In the genomic region with DNA sequence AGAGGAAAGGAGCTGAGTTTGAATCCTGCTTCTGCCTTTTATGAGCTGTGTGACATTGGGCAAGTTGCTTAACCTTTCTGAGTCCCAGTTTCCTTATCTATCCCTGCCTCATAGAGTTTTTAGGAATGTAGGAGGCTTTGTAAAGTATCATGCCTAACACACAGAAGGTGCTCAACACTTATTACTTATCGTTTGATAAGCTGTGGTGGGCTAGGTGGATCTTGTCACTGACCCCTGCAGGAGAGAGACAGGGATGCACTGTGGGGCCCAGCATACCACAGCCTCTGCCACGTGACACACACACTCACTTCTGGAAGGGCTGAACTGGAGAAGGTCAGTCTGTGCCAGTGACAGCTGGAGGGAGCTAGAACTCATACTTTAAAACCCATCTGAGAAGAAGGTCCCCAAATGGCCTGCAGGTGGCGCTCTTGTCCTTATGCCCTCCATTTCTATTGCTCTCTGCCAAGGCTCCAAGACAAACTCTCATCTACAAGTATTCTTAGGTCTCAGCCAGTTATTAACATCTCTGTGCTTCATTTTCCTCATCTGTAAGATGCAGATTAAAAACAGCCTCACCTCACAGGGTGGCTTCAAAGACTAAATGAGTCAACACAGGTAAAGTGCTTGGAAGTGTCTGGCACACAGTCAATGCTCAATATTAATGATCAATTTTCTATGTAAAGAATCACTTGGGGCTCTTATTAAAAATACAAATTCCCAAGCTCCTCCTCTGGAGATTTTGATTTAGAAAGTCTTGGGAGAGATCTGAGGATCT, we compare ENCODE assay signal across 1 cellular context.
TF ChIP-seq lines count a peak whose summit lies in the region.

No MANE protein-coding gene starts in this region.

TF ChIP-seq in HepG2, 621 proteins besides CTCF, POLR2A, EP300 and RAD21 (continued from another document and continues in another):
- TF ChIP-seq ZNF615 (CRISPR knock-in tag; IDR thresholded peaks at IDR 0.05; ENCODE audit: borderline replicate concordance) (no peak), ZNF761 (CRISPR knock-in tag; conservative IDR thresholded peaks at IDR 0.05) (no peak; the same call in 1 of the 2 replicates), KLF15 (CRISPR knock-in tag; IDR thresholded peaks at IDR 0.05; ENCODE audit: borderline replicate concordance) (no peak), BRCA1 (CRISPR knock-in tag; IDR thresholded peaks at IDR 0.05) (no peak), CBX5 (CRISPR knock-in tag; IDR thresholded peaks at IDR 0.05; ENCODE audit: borderline replicate concordance) (peak; percentile 68; the same call in 1 of the 2 replicates), ZNF768 (CRISPR knock-in tag; IDR thresholded peaks at IDR 0.05) (peak; percentile 92), ZNF263 (CRISPR knock-in tag; IDR thresholded peaks at IDR 0.05) (no peak), HOXA9 (CRISPR knock-in tag; IDR thresholded peaks at IDR 0.05; ENCODE audit: borderline replicate concordance) (no peak), NR3C1 (CRISPR knock-in tag; IDR thresholded peaks at IDR 0.05) (no peak), MTA3 (CRISPR knock-in tag; IDR thresholded peaks at IDR 0.05) (no peak), ZNF782 (CRISPR knock-in tag; IDR thresholded peaks at IDR 0.05; ENCODE audit: borderline replicate concordance) (no peak), JDP2 (CRISPR knock-in tag; IDR thresholded peaks at IDR 0.05; ENCODE audit: borderline replicate concordance) (no peak), HCFC1 (IDR thresholded peaks at IDR 0.05; ENCODE audit: low read depth, low read length) (no peak), TEAD3 (CRISPR knock-in tag; optimal IDR thresholded peaks at IDR 0.05; ENCODE audit: borderline replicate concordance) (peak; percentile 93), TEAD2 (CRISPR knock-in tag; IDR thresholded peaks at IDR 0.05) (no peak), ZNF556 (CRISPR knock-in tag; IDR thresholded peaks at IDR 0.05; ENCODE audit: borderline replicate concordance) (peak; percentile 64; the same call in 1 of the 2 replicates), ZSCAN30 (CRISPR knock-in tag; IDR thresholded peaks at IDR 0.05) (no peak), ZNF124 (CRISPR knock-in tag; IDR thresholded peaks at IDR 0.05) (peak; percentile 72; the same call in 1 of the 2 replicates), PHF8 (CRISPR knock-in tag; IDR thresholded peaks at IDR 0.05) (no peak), ZNF549 (CRISPR knock-in tag; IDR thresholded peaks at IDR 0.05) (no peak), ERF (CRISPR knock-in tag; IDR thresholded peaks at IDR 0.05) (no peak; the same call in 1 of the 2 replicates), NFE2 (CRISPR knock-in tag; IDR thresholded peaks at IDR 0.05) (no peak), ZNF350 (CRISPR knock-in tag; IDR thresholded peaks at IDR 0.05; ENCODE audit: borderline replicate concordance, low read depth) (no peak), ZNF333 (CRISPR knock-in tag; IDR thresholded peaks at IDR 0.05; ENCODE audit: borderline replicate concordance) (no peak), ZFP37 (CRISPR knock-in tag; IDR thresholded peaks at IDR 0.05; ENCODE audit: borderline replicate concordance) (no peak), SMC3 (IDR thresholded peaks at IDR 0.05; ENCODE audit: low read length) (peak; percentile 86), MIXL1 (CRISPR knock-in tag; IDR thresholded peaks at IDR 0.05) (no peak), SMYD3 (CRISPR knock-in tag; IDR thresholded peaks at IDR 0.05) (no peak), NRL (CRISPR knock-in tag; IDR thresholded peaks at IDR 0.05; ENCODE audit: borderline replicate concordance) (no peak), SKI (IDR thresholded peaks at IDR 0.05; ENCODE audit: partially characterized antibody) (no peak), ZNF709 (CRISPR knock-in tag; IDR thresholded peaks at IDR 0.05) (no peak), NR2F2 (IDR thresholded peaks at IDR 0.05; ENCODE audit: borderline replicate concordance, low read depth) (no peak; the same call in 1 of the 2 replicates), SAFB2 (CRISPR knock-in tag; IDR thresholded peaks at IDR 0.05; ENCODE audit: borderline replicate concordance, low read depth) (no peak)
- TF ChIP-seq, protein P1, sequence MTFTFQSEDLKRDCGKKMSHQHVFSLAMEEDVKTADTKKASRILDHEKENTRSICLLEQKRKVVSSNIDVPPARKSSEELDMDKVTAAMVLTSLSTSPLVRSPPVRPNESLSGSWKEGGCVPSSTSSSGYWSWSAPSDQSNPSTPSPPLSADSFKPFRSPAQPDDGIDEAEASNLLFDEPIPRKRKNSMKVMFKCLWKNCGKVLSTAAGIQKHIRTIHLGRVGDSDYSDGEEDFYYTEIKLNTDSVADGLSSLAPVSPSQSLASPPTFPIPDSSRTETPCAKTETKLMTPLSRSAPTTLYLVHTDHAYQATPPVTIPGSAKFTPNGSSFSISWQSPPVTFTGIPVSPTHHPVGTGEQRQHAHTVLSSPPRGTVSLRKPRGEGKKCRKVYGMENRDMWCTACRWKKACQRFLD (CRISPR knock-in tag; IDR thresholded peaks at IDR 0.05; ENCODE audit: borderline replicate concordance): no peak
- TF ChIP-seq, protein P2, sequence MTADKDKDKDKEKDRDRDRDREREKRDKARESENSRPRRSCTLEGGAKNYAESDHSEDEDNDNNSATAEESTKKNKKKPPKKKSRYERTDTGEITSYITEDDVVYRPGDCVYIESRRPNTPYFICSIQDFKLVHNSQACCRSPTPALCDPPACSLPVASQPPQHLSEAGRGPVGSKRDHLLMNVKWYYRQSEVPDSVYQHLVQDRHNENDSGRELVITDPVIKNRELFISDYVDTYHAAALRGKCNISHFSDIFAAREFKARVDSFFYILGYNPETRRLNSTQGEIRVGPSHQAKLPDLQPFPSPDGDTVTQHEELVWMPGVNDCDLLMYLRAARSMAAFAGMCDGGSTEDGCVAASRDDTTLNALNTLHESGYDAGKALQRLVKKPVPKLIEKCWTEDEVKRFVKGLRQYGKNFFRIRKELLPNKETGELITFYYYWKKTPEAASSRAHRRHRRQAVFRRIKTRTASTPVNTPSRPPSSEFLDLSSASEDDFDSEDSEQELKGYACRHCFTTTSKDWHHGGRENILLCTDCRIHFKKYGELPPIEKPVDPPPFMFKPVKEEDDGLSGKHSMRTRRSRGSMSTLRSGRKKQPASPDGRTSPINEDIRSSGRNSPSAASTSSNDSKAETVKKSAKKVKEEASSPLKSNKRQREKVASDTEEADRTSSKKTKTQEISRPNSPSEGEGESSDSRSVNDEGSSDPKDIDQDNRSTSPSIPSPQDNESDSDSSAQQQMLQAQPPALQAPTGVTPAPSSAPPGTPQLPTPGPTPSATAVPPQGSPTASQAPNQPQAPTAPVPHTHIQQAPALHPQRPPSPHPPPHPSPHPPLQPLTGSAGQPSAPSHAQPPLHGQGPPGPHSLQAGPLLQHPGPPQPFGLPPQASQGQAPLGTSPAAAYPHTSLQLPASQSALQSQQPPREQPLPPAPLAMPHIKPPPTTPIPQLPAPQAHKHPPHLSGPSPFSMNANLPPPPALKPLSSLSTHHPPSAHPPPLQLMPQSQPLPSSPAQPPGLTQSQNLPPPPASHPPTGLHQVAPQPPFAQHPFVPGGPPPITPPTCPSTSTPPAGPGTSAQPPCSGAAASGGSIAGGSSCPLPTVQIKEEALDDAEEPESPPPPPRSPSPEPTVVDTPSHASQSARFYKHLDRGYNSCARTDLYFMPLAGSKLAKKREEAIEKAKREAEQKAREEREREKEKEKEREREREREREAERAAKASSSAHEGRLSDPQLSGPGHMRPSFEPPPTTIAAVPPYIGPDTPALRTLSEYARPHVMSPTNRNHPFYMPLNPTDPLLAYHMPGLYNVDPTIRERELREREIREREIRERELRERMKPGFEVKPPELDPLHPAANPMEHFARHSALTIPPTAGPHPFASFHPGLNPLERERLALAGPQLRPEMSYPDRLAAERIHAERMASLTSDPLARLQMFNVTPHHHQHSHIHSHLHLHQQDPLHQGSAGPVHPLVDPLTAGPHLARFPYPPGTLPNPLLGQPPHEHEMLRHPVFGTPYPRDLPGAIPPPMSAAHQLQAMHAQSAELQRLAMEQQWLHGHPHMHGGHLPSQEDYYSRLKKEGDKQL (CRISPR knock-in tag; IDR thresholded peaks at IDR 0.05; ENCODE audit: low read depth): no peak
- TF ChIP-seq, protein P3, sequence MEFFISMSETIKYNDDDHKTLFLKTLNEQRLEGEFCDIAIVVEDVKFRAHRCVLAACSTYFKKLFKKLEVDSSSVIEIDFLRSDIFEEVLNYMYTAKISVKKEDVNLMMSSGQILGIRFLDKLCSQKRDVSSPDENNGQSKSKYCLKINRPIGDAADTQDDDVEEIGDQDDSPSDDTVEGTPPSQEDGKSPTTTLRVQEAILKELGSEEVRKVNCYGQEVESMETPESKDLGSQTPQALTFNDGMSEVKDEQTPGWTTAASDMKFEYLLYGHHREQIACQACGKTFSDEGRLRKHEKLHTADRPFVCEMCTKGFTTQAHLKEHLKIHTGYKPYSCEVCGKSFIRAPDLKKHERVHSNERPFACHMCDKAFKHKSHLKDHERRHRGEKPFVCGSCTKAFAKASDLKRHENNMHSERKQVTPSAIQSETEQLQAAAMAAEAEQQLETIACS (CRISPR knock-in tag; IDR thresholded peaks at IDR 0.05): no peak
- TF ChIP-seq, protein P4, sequence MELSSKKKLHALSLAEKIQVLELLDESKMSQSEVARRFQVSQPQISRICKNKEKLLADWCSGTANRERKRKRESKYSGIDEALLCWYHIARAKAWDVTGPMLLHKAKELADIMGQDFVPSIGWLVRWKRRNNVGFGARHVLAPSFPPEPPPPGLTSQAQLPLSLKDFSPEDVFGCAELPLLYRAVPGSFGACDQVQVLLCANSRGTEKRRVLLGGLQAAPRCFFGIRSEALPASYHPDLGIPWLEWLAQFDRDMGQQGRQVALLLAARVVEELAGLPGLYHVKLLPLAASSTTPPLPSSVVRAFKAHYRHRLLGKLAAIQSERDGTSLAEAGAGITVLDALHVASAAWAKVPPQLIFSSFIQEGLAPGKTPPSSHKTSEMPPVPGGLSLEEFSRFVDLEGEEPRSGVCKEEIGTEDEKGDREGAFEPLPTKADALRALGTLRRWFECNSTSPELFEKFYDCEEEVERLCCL (CRISPR knock-in tag; IDR thresholded peaks at IDR 0.05; ENCODE audit: borderline replicate concordance): no peak
- TF ChIP-seq, protein P5, sequence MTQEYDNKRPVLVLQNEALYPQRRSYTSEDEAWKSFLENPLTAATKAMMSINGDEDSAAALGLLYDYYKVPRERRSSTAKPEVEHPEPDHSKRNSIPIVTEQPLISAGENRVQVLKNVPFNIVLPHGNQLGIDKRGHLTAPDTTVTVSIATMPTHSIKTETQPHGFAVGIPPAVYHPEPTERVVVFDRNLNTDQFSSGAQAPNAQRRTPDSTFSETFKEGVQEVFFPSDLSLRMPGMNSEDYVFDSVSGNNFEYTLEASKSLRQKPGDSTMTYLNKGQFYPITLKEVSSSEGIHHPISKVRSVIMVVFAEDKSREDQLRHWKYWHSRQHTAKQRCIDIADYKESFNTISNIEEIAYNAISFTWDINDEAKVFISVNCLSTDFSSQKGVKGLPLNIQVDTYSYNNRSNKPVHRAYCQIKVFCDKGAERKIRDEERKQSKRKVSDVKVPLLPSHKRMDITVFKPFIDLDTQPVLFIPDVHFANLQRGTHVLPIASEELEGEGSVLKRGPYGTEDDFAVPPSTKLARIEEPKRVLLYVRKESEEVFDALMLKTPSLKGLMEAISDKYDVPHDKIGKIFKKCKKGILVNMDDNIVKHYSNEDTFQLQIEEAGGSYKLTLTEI (CRISPR knock-in tag; conservative IDR thresholded peaks at IDR 0.05): no peak
- TF ChIP-seq, protein P6, sequence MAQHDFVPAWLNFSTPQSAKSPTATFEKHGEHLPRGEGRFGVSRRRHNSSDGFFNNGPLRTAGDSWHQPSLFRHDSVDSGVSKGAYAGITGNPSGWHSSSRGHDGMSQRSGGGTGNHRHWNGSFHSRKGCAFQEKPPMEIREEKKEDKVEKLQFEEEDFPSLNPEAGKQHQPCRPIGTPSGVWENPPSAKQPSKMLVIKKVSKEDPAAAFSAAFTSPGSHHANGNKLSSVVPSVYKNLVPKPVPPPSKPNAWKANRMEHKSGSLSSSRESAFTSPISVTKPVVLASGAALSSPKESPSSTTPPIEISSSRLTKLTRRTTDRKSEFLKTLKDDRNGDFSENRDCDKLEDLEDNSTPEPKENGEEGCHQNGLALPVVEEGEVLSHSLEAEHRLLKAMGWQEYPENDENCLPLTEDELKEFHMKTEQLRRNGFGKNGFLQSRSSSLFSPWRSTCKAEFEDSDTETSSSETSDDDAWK (CRISPR knock-in tag; IDR thresholded peaks at IDR 0.05): no peak
- TF ChIP-seq, protein P7, sequence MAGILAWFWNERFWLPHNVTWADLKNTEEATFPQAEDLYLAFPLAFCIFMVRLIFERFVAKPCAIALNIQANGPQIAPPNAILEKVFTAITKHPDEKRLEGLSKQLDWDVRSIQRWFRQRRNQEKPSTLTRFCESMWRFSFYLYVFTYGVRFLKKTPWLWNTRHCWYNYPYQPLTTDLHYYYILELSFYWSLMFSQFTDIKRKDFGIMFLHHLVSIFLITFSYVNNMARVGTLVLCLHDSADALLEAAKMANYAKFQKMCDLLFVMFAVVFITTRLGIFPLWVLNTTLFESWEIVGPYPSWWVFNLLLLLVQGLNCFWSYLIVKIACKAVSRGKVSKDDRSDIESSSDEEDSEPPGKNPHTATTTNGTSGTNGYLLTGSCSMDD (CRISPR knock-in tag; IDR thresholded peaks at IDR 0.05): no peak
- TF ChIP-seq, protein P8, sequence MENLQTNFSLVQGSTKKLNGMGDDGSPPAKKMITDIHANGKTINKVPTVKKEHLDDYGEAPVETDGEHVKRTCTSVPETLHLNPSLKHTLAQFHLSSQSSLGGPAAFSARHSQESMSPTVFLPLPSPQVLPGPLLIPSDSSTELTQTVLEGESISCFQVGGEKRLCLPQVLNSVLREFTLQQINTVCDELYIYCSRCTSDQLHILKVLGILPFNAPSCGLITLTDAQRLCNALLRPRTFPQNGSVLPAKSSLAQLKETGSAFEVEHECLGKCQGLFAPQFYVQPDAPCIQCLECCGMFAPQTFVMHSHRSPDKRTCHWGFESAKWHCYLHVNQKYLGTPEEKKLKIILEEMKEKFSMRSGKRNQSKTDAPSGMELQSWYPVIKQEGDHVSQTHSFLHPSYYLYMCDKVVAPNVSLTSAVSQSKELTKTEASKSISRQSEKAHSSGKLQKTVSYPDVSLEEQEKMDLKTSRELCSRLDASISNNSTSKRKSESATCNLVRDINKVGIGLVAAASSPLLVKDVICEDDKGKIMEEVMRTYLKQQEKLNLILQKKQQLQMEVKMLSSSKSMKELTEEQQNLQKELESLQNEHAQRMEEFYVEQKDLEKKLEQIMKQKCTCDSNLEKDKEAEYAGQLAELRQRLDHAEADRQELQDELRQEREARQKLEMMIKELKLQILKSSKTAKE (CRISPR knock-in tag; IDR thresholded peaks at IDR 0.05; ENCODE audit: borderline replicate concordance): no peak
- TF ChIP-seq, protein P9, sequence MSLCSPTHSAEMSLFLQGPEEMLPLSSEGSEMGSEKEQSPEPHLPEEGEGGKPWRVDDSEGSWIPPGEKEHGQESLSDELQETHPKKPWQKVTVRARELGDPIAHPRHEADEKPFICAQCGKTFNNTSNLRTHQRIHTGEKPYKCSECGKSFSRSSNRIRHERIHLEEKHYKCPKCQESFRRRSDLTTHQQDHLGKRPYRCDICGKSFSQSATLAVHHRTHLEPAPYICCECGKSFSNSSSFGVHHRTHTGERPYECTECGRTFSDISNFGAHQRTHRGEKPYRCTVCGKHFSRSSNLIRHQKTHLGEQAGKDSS (CRISPR knock-in tag; IDR thresholded peaks at IDR 0.05; ENCODE audit: borderline replicate concordance, low read depth): peak; percentile 86; the same call in 1 of the 2 replicates
